ENCODE assay signal across 18 cellular contexts in genomic region chr6:15320683-15321082, GRCh38.
A peak's percentile ranks its signal among the peaks of the same experiment; 100 is the strongest.
DNase-seq lines count a peak whose midpoint lies in the region; ATAC-seq, FAIRE-seq and TF ChIP-seq lines count a peak whose summit lies in the region.
"Had no signal": no experiment of that assay in that cellular context is flagged by ENCODE, and none has a peak within 500 bp of the region (broad histone marks: within the 10 kb centered on the region; RNA-seq: fewer than 3 reads in every experiment).

No MANE protein-coding gene starts in this region.

- H3K27ac Mint-ChIP-seq in CD4-positive, alpha-beta T cell, result peak overlapping the region; percentile 7
- peak overlapping the region; percentile 71 for H3K27ac Mint-ChIP-seq in WTC11
- H3K27ac Mint-ChIP-seq: B cell had no signal

- TF ChIP-seq CTCF in A549 (IDR thresholded peaks at IDR 0.05), result no peak
- no peak for TF ChIP-seq CTCF in CD4-positive, alpha-beta T cell (IDR thresholded peaks at IDR 0.05)
- no peak for TF ChIP-seq CTCF in WTC11 (IDR thresholded peaks at IDR 0.05)
- TF ChIP-seq CTCF in right atrium auricular region (IDR thresholded peaks at IDR 0.05), result no peak

- no peak for TF ChIP-seq RAD21 in A549 (conservative IDR thresholded peaks at IDR 0.05 in 1 of 2, IDR thresholded peaks at IDR 0.05 in 1 of 2)

- H3K4me2 ChIP-seq in A549, result 0 out of 3 replicates have a peak overlapping the region, but pooled peaks have one; percentile 2

- H3K36me3 Mint-ChIP-seq in CD4-positive, alpha-beta T cell (ENCODE audit: low read depth), result no peaks in the 10 kb centered on the region
- H3K36me3 Mint-ChIP-seq in WTC11, result peaks cover 8% of the 10 kb centered on the region

- H3K4me1 ChIP-seq in A549 (peaks cover 24% of the 10 kb centered on the region; the same call in 2 of the 3 replicates), right atrium auricular region (peaks cover 0 to 17% of the 10 kb centered on the region in 2 donors)

- H3K36me3 ChIP-seq in right atrium auricular region, result no peaks in the 10 kb centered on the region
- H3K36me3 ChIP-seq: tibial artery had no signal

- ATAC-seq in A549 (no peak), WTC11 (no peak), GM18858 (IDR thresholded peaks at IDR 0.05; ENCODE audit: unreplicated experiment) (no peak)
- ATAC-seq in CD4-positive, alpha-beta T cell (ENCODE audit: poor library complexity), result no peak

- H3K27me3 ChIP-seq in CD4-positive, alpha-beta T cell (ENCODE audit: control insufficient read depth, insufficient read depth, low read length), result no peaks in the 10 kb centered on the region
- H3K27me3 ChIP-seq in right atrium auricular region, result no peaks in the 10 kb centered on the region
- H3K27me3 ChIP-seq: tibial artery had no signal

- no peak for FAIRE-seq in A549 (lab: Jason Lieb, UNC)
- FAIRE-seq: D721Med had no signal

- DNase-seq in A549 (ENCODE audit: low read depth in 1 of 2, low spot score in 1 of 2), result peak in 1 of 2 experiments; percentile 36
- no peak for DNase-seq in CD4-positive, alpha-beta T cell
- no peak for DNase-seq in WTC11 (ENCODE audit: low spot score)
- DNase-seq in erythroblast (lab: John Stamatoyannopoulos, UW), result peak; percentile 59 to 61
- DNase-seq in right atrium auricular region (ENCODE audit: low spot score), result no peak
- DNase-seq in EL, result no peak
- DNase-seq: activated naive CD4-positive, alpha-beta T cell treated with anti-CD3 and anti-CD28 coated beads, Interleukin-2, amount 50 U/mL, for 16 hours; GDM1; islet precursor cell; KG1; NCI-H2171; nephron progenitor cell; tibial artery had no signal

- H3K9me3 ChIP-seq in A549, result no peaks in the 10 kb centered on the region
- H3K9me3 ChIP-seq in CD4-positive, alpha-beta T cell (ENCODE audit: control insufficient read depth, low read length), result no peaks in the 10 kb centered on the region
- H3K9me3 ChIP-seq in right atrium auricular region, result no peaks in the 10 kb centered on the region
- H3K9me3 ChIP-seq: tibial artery had no signal

- no peaks in the 10 kb centered on the region for H3K9me3 Mint-ChIP-seq in CD4-positive, alpha-beta T cell
- H3K9me3 Mint-ChIP-seq in WTC11, result no peaks in the 10 kb centered on the region

- H3K4me1 Mint-ChIP-seq in CD4-positive, alpha-beta T cell (ENCODE audit: low read depth), result peaks cover 88% of the 10 kb centered on the region
- H3K4me1 Mint-ChIP-seq in WTC11, result peaks cover 90% of the 10 kb centered on the region

- CTCF ChIA-PET in A549 (lab: Yijun Ruan, JAX), result no interaction called here
- CTCF ChIA-PET in CD4-positive, alpha-beta T cell (lab: Charles Lee), result no interaction called here
- CTCF ChIA-PET in WTC11 (lab: Charles Lee), result no interaction called here

- no peak for TF ChIP-seq EP300 in A549 (IDR thresholded peaks at IDR 0.05)

- H3K27me3 Mint-ChIP-seq in CD4-positive, alpha-beta T cell, result no peaks in the 10 kb centered on the region
- H3K27me3 Mint-ChIP-seq in WTC11 (ENCODE audit: low read depth), result no peaks in the 10 kb centered on the region
- H3K27me3 Mint-ChIP-seq: B cell had no signal

- intact Hi-C loops in CD4-positive, alpha-beta T cell (cut with DNase I, micrococcal nuclease), result no loop called here

- no peak for TF ChIP-seq POLR2A in A549 (IDR thresholded peaks at IDR 0.05; ENCODE audit: low read length)
- TF ChIP-seq POLR2A in erythroblast (IDR thresholded peaks at IDR 0.05; ENCODE audit: low read length), result no peak

- POLR2A ChIA-PET in A549 (lab: Yijun Ruan, JAX) (no interaction called here), WTC11 (lab: Charles Lee) (no interaction called here)
- POLR2A ChIA-PET in CD4-positive, alpha-beta T cell (lab: Charles Lee), result no interaction called here

- peak overlapping the region; percentile 4 for H3K4me3 Mint-ChIP-seq in CD4-positive, alpha-beta T cell
- no peak overlapping the region for H3K4me3 Mint-ChIP-seq in WTC11
- H3K4me3 Mint-ChIP-seq: B cell, nephron progenitor cell had no signal

- H3K4me3 ChIP-seq in A549, result no peak overlapping the region
- no peak overlapping the region for H3K4me3 ChIP-seq in right atrium auricular region
- H3K4me3 ChIP-seq: lung, tibial artery had no signal

- WGBS in A549 (ENCODE audit: missing lambda C conversion rate), result 90% methylated on average over 1 of the region's 1 CpG

- H3K27ac ChIP-seq in A549 (peak overlapping the region in 1 of 2 experiments; percentile 26; a peak in 2 of 6 replicates), right atrium auricular region (no peak overlapping the region)
- no peak overlapping the region for H3K27ac ChIP-seq in CD4-positive, alpha-beta T cell (ENCODE audit: low read depth, low read length)
- H3K27ac ChIP-seq: tibial artery, VCaP had no signal

TF ChIP-seq in A549, 52 proteins besides CTCF, POLR2A, EP300 and RAD21:
- TF ChIP-seq FOSL2 (IDR thresholded peaks at IDR 0.05) (no peak), FOSL2 (CRISPR knock-in tag; IDR thresholded peaks at IDR 0.05) (peak; percentile 68), SMC3 (IDR thresholded peaks at IDR 0.05) (no peak), MAFK (IDR thresholded peaks at IDR 0.05; ENCODE audit: partially characterized antibody) (peak; percentile 64), NFE2L2 (conservative IDR thresholded peaks at IDR 0.05; ENCODE audit: low read length) (peak; percentile 87)

TF ChIP-seq in WTC11, 78 proteins besides CTCF, POLR2A, EP300 and RAD21:
- TF ChIP-seq ZMAT4 (CRISPR knock-in tag; IDR thresholded peaks at IDR 0.05) (no peak), SP1 (CRISPR knock-in tag; conservative IDR thresholded peaks at IDR 0.05) (no peak), GRHL2 (CRISPR knock-in tag; IDR thresholded peaks at IDR 0.05; ENCODE audit: insufficient replicate concordance, severe bottlenecking) (no peak), JAZF1 (CRISPR knock-in tag; IDR thresholded peaks at IDR 0.05) (no peak), IRF2 (CRISPR knock-in tag; IDR thresholded peaks at IDR 0.05; ENCODE audit: borderline replicate concordance, low read depth) (no peak), ATF1 (CRISPR knock-in tag; IDR thresholded peaks at IDR 0.05) (no peak), ZNF532 (CRISPR knock-in tag; IDR thresholded peaks at IDR 0.05; ENCODE audit: borderline replicate concordance) (no peak)
- TF ChIP-seq, protein P1, sequence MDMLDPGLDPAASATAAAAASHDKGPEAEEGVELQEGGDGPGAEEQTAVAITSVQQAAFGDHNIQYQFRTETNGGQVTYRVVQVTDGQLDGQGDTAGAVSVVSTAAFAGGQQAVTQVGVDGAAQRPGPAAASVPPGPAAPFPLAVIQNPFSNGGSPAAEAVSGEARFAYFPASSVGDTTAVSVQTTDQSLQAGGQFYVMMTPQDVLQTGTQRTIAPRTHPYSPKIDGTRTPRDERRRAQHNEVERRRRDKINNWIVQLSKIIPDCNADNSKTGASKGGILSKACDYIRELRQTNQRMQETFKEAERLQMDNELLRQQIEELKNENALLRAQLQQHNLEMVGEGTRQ (CRISPR knock-in tag; IDR thresholded peaks at IDR 0.05), result no peak
- TF ChIP-seq, protein P2, sequence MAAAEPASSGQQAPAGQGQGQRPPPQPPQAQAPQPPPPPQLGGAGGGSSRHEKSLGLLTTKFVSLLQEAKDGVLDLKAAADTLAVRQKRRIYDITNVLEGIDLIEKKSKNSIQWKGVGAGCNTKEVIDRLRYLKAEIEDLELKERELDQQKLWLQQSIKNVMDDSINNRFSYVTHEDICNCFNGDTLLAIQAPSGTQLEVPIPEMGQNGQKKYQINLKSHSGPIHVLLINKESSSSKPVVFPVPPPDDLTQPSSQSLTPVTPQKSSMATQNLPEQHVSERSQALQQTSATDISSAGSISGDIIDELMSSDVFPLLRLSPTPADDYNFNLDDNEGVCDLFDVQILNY (CRISPR knock-in tag; IDR thresholded peaks at IDR 0.05), result no peak

Comparison
In these comparisons a context has a peak if more than half of its experiments do, and no peak if none do; other contexts are left out.
1. DNase-seq: peak in erythroblast (2 of 2); none in CD4-positive, alpha-beta T cell (0 of 10), WTC11 (single experiment), right atrium auricular region (single experiment) and EL (single experiment).